Comparison of ENCODE assay signal across 8 cellular contexts in genomic region chr17:48261297-48261880, GRCh38.
DNase-seq lines count a peak whose midpoint lies in the region; ATAC-seq, FAIRE-seq and TF ChIP-seq lines count a peak whose summit lies in the region.

No MANE protein-coding gene starts in this region.

- no peak for ATAC-seq in GM21526 (IDR thresholded peaks at IDR 0.05; ENCODE audit: low FRiP score, unreplicated experiment)
- no peak for ATAC-seq in HG03175 (IDR thresholded peaks at IDR 0.05; ENCODE audit: unreplicated experiment)

- no peak overlapping the region for H3K27ac ChIP-seq in tibial artery

- no peaks in the 10 kb centered on the region for H3K4me1 ChIP-seq in tibial artery

- peak; percentile 39 for DNase-seq in Daoy (ENCODE audit: low read depth)
- DNase-seq in HTR-8/SVneo (ENCODE audit: insufficient read length, low spot score), result peak; percentile 34
- DNase-seq in SK-MEL-5 (ENCODE audit: low read depth, low spot score), result peak; percentile 78
- peak; percentile 83 for DNase-seq in kidney tubule cell (ENCODE audit: low spot score)
- no peak for DNase-seq in tibial artery
- DNase-seq in NK-92 (lab: John Stamatoyannopoulos, UW; ENCODE audit: unreplicated experiment), result no peak

- intact Hi-C loops in tibial artery (cut with DNase I; ENCODE audit: low total_unique reads), result no loop called here

- no peak overlapping the region for H3K4me3 ChIP-seq in tibial artery

- FAIRE-seq in HTR-8/SVneo (lab: Jason Lieb, UNC), result peak; percentile 85

- TF ChIP-seq CTCF in tibial artery (IDR thresholded peaks at IDR 0.05), result no peak

- peaks cover 0 to 29% of the 10 kb centered on the region in 2 donors for H3K27me3 ChIP-seq in tibial artery

- in situ Hi-C loops in SK-MEL-5 (cut with HindIII; ENCODE audit: low pct_unique_long_range_greater_than_20kb, low sequenced_read_pairs), result no loop called here

- no peaks in the 10 kb centered on the region for H3K9me3 ChIP-seq in tibial artery

- no peaks in the 10 kb centered on the region for H3K36me3 ChIP-seq in tibial artery

Comparison
In these comparisons a context has a peak if more than half of its experiments do, and no peak if none do; other contexts are left out.
1. DNase-seq: peak in Daoy (single experiment), HTR-8/SVneo (single experiment), SK-MEL-5 (single experiment) and kidney tubule cell (single experiment); none in tibial artery (0 of 2) and NK-92 (single experiment).